Comparison of ENCODE assay signal across 12 cellular contexts in genomic region chr6:43883698-43884659, GRCh38.
A peak's percentile ranks its signal among the peaks of the same experiment; 100 is the strongest.
DNase-seq lines count a peak whose midpoint lies in the region; ATAC-seq, FAIRE-seq and TF ChIP-seq lines count a peak whose summit lies in the region.
"Had no signal": no experiment of that assay in that cellular context is flagged by ENCODE, and none has a peak within 500 bp of the region (broad histone marks: within the 10 kb centered on the region; RNA-seq: fewer than 3 reads in every experiment).

No MANE protein-coding gene starts in this region.

- H3K4me1 Mint-ChIP-seq in GM23338 (peaks cover 4% of the 10 kb centered on the region; the same call in 2 of the 3 replicates), natural killer cell (no peaks in the 10 kb centered on the region)
- H3K4me1 Mint-ChIP-seq: CD4-positive, alpha-beta memory T cell had no signal

- H3K27ac ChIP-seq in GM23338 (ENCODE audit: low read depth), result no peak overlapping the region
- H3K27ac ChIP-seq: suprapubic skin had no signal

- H3K9me3 Mint-ChIP-seq in GM23338 (no peaks in the 10 kb centered on the region), natural killer cell (no peaks in the 10 kb centered on the region)

- TF ChIP-seq POLR2A in GM12892 (IDR thresholded peaks at IDR 0.05; ENCODE audit: low read depth, low read length), result no peak

- H3K4me3 ChIP-seq in GM23338, result no peak overlapping the region
- H3K4me3 ChIP-seq in NT2/D1 (ENCODE audit: insufficient read length, low read depth), result no peak overlapping the region
- H3K4me3 ChIP-seq: suprapubic skin had no signal

- H3K27me3 ChIP-seq in GM23338 (ENCODE audit: insufficient read depth) (no peaks in the 10 kb centered on the region), NT2/D1 (ENCODE audit: insufficient read depth, insufficient read length) (no peaks in the 10 kb centered on the region)
- H3K27me3 ChIP-seq: suprapubic skin had no signal

- H3F3A ChIP-seq in GM23338 (replicated peaks; ENCODE audit: low read depth), result no peaks in the 10 kb centered on the region

- H4K20me1 ChIP-seq in GM23338 (replicated peaks; ENCODE audit: insufficient read depth), result no peaks in the 10 kb centered on the region

- H3K36me3 Mint-ChIP-seq in GM23338 (ENCODE audit: low read depth) (no peaks in the 10 kb centered on the region), natural killer cell (no peaks in the 10 kb centered on the region)
- H3K36me3 Mint-ChIP-seq: CD4-positive, alpha-beta memory T cell had no signal

- H3K27ac Mint-ChIP-seq in GM23338 (no peak overlapping the region), natural killer cell (no peak overlapping the region)
- H3K27ac Mint-ChIP-seq: CD4-positive, alpha-beta memory T cell had no signal

- peak overlapping the region; percentile 8 for H3K9ac ChIP-seq in NT2/D1 (ENCODE audit: insufficient read length, low read depth)

- no peak overlapping the region for H2AFZ ChIP-seq in GM23338

- H3K79me2 ChIP-seq in GM23338 (replicated peaks; ENCODE audit: insufficient read depth), result no peaks in the 10 kb centered on the region

- no peak overlapping the region for H3K4me3 Mint-ChIP-seq in GM23338
- H3K4me3 Mint-ChIP-seq in natural killer cell, result no peak overlapping the region
- H3K4me3 Mint-ChIP-seq: CD4-positive, alpha-beta memory T cell had no signal

- H3K36me3 ChIP-seq in GM23338 (ENCODE audit: insufficient read depth), result no peaks in the 10 kb centered on the region
- no peaks in the 10 kb centered on the region for H3K36me3 ChIP-seq in NT2/D1 (ENCODE audit: insufficient read depth, insufficient read length, low read length)
- H3K36me3 ChIP-seq: suprapubic skin had no signal

- no peaks in the 10 kb centered on the region for H3K9me3 ChIP-seq in NT2/D1 (ENCODE audit: insufficient read depth, low read length)
- H3K9me3 ChIP-seq: suprapubic skin had no signal

- no peak for FAIRE-seq in GM12892 (lab: Jason Lieb, UNC)

- H3K4me2 ChIP-seq in GM23338, result no peak overlapping the region

- DNase-seq in GM12892 (ENCODE audit: insufficient read length) (peak; percentile 51), GM23338 (ENCODE audit: low spot score) (no peak), NT2/D1 (ENCODE audit: low read depth, low spot score) (no peak), medulla oblongata (ENCODE audit: extremely low spot score) (peak; percentile 72), middle frontal gyrus (ENCODE audit: extremely low spot score, low spot score) (no peak), natural killer cell (no peak)
- DNase-seq: activated CD4-positive, alpha-beta T cell treated with anti-CD3 and anti-CD28 coated beads for 1 hour; activated naive CD4-positive, alpha-beta T cell treated with anti-CD3 and anti-CD28 coated beads, Interleukin-2, amount 50 U/mL, for 16 hours; CD4-positive, alpha-beta memory T cell had no signal

- H3K4me1 ChIP-seq in GM23338 (ENCODE audit: insufficient read depth), result no peaks in the 10 kb centered on the region
- H3K4me1 ChIP-seq in NT2/D1 (ENCODE audit: insufficient read depth, insufficient read length), result peaks cover 7% of the 10 kb centered on the region

- no peaks in the 10 kb centered on the region for H3K9me2 ChIP-seq in GM23338 (ENCODE audit: insufficient read depth)

- peak; percentile 19; the same call in 2 of the 3 replicates for ATAC-seq in GM23338
- no peak for ATAC-seq in GM18520 (IDR thresholded peaks at IDR 0.05; ENCODE audit: unreplicated experiment)
- no peak for ATAC-seq in natural killer cell
- no peak for ATAC-seq in GM18870 (IDR thresholded peaks at IDR 0.05; ENCODE audit: unreplicated experiment)

- intact Hi-C loops in natural killer cell (cut with micrococcal nuclease), result no loop called here

- TF ChIP-seq CTCF in GM23338 (conservative IDR thresholded peaks at IDR 0.05; ENCODE audit: low read depth in 2 of 2), result no peak
- no peak for TF ChIP-seq CTCF in natural killer cell (IDR thresholded peaks at IDR 0.05)

- H3K27me3 Mint-ChIP-seq in GM23338 (ENCODE audit: insufficient read depth, low read depth, poor library complexity) (peaks cover 1% of the 10 kb centered on the region), natural killer cell (ENCODE audit: low read depth in 2 of 2) (peaks cover 0 to 7% of the 10 kb centered on the region in 2 donors)

TF ChIP-seq in GM23338, 12 proteins besides CTCF, POLR2A, EP300 and RAD21 (continues in another document):
- TF ChIP-seq REST (IDR thresholded peaks at IDR 0.05; ENCODE audit: unreplicated experiment) (no peak), JUNB (IDR thresholded peaks at IDR 0.05; ENCODE audit: unreplicated experiment) (no peak), ZNF331 (CRISPR knock-in tag; IDR thresholded peaks at IDR 0.05; ENCODE audit: low read depth) (no peak), ZNF114 (CRISPR knock-in tag; IDR thresholded peaks at IDR 0.05) (no peak), EZH2 (IDR thresholded peaks at IDR 0.05; ENCODE audit: low read depth, unreplicated experiment) (no peak), POLR2AphosphoS5 (IDR thresholded peaks at IDR 0.05; ENCODE audit: low read depth) (no peak)

Comparison
In these comparisons a context has a peak if more than half of its experiments do, and no peak if none do; other contexts are left out.
1. DNase-seq: peak in GM12892 (single experiment) and medulla oblongata (single experiment); none in GM23338 (single experiment), NT2/D1 (single experiment), middle frontal gyrus (single experiment) and natural killer cell (single experiment).